1 cellular context compared by ENCODE assay signal in genomic region chr2:2901384-2902345, GRCh38.
TF ChIP-seq lines count a peak whose summit lies in the region.

No MANE protein-coding gene starts in this region.

TF ChIP-seq in HepG2, 621 proteins besides CTCF, POLR2A, EP300 and RAD21 (continued from another document):
- TF ChIP-seq HNF4A (CRISPR knock-in tag; IDR thresholded peaks at IDR 0.05) = peak; percentile 38; the same call in 1 of the 2 replicates
- 0 out of 2 replicates have a peak, but pooled peaks have one; percentile 32 for TF ChIP-seq GFI1 (CRISPR knock-in tag; IDR thresholded peaks at IDR 0.05; ENCODE audit: borderline replicate concordance)
- TF ChIP-seq CREM (IDR thresholded peaks at IDR 0.05) = peak; percentile 33; the same call in 1 of the 2 replicates
- TF ChIP-seq CREM (CRISPR knock-in tag; IDR thresholded peaks at IDR 0.05) = no peak
- no peak for TF ChIP-seq PAF1 (CRISPR knock-in tag; IDR thresholded peaks at IDR 0.05)
- TF ChIP-seq ARID5B (CRISPR knock-in tag; IDR thresholded peaks at IDR 0.05) = peak; percentile 64
- peak; percentile 47; the same call in 1 of the 2 replicates for TF ChIP-seq MEIS2 (CRISPR knock-in tag; IDR thresholded peaks at IDR 0.05)
- 0 out of 2 replicates have a peak, but pooled peaks have one; percentile 14 for TF ChIP-seq GATAD2A (CRISPR knock-in tag; IDR thresholded peaks at IDR 0.05)
- TF ChIP-seq ZNF800 (CRISPR knock-in tag; IDR thresholded peaks at IDR 0.05) = no peak
- TF ChIP-seq BCLAF1 (IDR thresholded peaks at IDR 0.05) = no peak
- 0 out of 2 replicates have a peak, but pooled peaks have one; percentile 33 for TF ChIP-seq ZNF343 (CRISPR knock-in tag; IDR thresholded peaks at IDR 0.05)
- peak; percentile 66 for TF ChIP-seq ZEB1 (IDR thresholded peaks at IDR 0.05; ENCODE audit: insufficient replicate concordance, low read depth)
- TF ChIP-seq TCF7L2 (IDR thresholded peaks at IDR 0.05; ENCODE audit: low read depth, low read length) = 0 out of 2 replicates have a peak, but pooled peaks have one; percentile 53
- TF ChIP-seq PCBP1 (IDR thresholded peaks at IDR 0.05; ENCODE audit: borderline replicate concordance, low read depth, low read length) = no peak
- TF ChIP-seq BORCS8-MEF2B (CRISPR knock-in tag; IDR thresholded peaks at IDR 0.05) = 0 out of 2 replicates have a peak, but pooled peaks have one; percentile 26
- TF ChIP-seq, protein P1, sequence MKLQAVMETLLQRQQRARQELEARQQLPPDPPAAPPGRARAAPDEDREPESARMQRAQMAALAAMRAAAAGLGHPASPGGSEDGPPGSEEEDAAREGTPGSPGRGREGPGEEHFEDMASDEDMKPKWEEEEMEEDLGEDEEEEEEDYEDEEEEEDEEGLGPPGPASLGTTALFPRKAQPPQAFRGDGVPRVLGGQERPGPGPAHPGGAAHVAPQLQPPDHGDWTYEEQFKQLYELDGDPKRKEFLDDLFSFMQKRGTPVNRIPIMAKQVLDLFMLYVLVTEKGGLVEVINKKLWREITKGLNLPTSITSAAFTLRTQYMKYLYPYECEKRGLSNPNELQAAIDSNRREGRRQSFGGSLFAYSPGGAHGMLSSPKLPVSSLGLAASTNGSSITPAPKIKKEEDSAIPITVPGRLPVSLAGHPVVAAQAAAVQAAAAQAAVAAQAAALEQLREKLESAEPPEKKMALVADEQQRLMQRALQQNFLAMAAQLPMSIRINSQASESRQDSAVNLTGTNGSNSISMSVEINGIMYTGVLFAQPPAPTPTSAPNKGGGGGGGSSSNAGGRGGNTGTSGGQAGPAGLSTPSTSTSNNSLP (IDR thresholded peaks at IDR 0.05; ENCODE audit: low read depth, low read length) = 0 out of 2 replicates have a peak, but pooled peaks have one; percentile 21
- TF ChIP-seq BCL6 (CRISPR knock-in tag; IDR thresholded peaks at IDR 0.05) = peak; percentile 54
- peak; percentile 35; the same call in 1 of the 2 replicates for TF ChIP-seq ZMYM4 (CRISPR knock-in tag; IDR thresholded peaks at IDR 0.05)
- TF ChIP-seq FOXA1 (IDR thresholded peaks at IDR 0.05) = no peak
- TF ChIP-seq FOXA1 (CRISPR knock-in tag; IDR thresholded peaks at IDR 0.05) = peak; percentile 66; the same call in 1 of the 2 replicates
- no peak for TF ChIP-seq KDM5B (CRISPR knock-in tag; IDR thresholded peaks at IDR 0.05; ENCODE audit: borderline replicate concordance)
- no peak for TF ChIP-seq RBFOX2 (IDR thresholded peaks at IDR 0.05; ENCODE audit: low read depth, low read length)
- TF ChIP-seq RARA (CRISPR knock-in tag; IDR thresholded peaks at IDR 0.05) = peak; percentile 25; the same call in 1 of the 2 replicates
- TF ChIP-seq, protein P2, sequence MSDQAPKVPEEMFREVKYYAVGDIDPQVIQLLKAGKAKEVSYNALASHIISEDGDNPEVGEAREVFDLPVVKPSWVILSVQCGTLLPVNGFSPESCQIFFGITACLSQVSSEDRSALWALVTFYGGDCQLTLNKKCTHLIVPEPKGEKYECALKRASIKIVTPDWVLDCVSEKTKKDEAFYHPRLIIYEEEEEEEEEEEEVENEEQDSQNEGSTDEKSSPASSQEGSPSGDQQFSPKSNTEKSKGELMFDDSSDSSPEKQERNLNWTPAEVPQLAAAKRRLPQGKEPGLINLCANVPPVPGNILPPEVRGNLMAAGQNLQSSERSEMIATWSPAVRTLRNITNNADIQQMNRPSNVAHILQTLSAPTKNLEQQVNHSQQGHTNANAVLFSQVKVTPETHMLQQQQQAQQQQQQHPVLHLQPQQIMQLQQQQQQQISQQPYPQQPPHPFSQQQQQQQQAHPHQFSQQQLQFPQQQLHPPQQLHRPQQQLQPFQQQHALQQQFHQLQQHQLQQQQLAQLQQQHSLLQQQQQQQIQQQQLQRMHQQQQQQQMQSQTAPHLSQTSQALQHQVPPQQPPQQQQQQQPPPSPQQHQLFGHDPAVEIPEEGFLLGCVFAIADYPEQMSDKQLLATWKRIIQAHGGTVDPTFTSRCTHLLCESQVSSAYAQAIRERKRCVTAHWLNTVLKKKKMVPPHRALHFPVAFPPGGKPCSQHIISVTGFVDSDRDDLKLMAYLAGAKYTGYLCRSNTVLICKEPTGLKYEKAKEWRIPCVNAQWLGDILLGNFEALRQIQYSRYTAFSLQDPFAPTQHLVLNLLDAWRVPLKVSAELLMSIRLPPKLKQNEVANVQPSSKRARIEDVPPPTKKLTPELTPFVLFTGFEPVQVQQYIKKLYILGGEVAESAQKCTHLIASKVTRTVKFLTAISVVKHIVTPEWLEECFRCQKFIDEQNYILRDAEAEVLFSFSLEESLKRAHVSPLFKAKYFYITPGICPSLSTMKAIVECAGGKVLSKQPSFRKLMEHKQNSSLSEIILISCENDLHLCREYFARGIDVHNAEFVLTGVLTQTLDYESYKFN (CRISPR knock-in tag; conservative IDR thresholded peaks at IDR 0.05) = peak; percentile 60; the same call in 1 of the 2 replicates
- TF ChIP-seq, protein P3, sequence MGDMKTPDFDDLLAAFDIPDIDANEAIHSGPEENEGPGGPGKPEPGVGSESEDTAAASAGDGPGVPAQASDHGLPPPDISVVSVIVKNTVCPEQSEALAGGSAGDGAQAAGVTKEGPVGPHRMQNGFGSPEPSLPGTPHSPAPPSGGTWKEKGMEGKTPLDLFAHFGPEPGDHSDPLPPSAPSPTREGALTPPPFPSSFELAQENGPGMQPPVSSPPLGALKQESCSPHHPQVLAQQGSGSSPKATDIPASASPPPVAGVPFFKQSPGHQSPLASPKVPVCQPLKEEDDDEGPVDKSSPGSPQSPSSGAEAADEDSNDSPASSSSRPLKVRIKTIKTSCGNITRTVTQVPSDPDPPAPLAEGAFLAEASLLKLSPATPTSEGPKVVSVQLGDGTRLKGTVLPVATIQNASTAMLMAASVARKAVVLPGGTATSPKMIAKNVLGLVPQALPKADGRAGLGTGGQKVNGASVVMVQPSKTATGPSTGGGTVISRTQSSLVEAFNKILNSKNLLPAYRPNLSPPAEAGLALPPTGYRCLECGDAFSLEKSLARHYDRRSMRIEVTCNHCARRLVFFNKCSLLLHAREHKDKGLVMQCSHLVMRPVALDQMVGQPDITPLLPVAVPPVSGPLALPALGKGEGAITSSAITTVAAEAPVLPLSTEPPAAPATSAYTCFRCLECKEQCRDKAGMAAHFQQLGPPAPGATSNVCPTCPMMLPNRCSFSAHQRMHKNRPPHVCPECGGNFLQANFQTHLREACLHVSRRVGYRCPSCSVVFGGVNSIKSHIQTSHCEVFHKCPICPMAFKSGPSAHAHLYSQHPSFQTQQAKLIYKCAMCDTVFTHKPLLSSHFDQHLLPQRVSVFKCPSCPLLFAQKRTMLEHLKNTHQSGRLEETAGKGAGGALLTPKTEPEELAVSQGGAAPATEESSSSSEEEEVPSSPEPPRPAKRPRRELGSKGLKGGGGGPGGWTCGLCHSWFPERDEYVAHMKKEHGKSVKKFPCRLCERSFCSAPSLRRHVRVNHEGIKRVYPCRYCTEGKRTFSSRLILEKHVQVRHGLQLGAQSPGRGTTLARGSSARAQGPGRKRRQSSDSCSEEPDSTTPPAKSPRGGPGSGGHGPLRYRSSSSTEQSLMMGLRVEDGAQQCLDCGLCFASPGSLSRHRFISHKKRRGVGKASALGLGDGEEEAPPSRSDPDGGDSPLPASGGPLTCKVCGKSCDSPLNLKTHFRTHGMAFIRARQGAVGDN (CRISPR knock-in tag; IDR thresholded peaks at IDR 0.05) = 0 out of 2 replicates have a peak, but pooled peaks have one; percentile 15
- 0 out of 2 replicates have a peak, but pooled peaks have one; percentile 15 for TF ChIP-seq NFYC (CRISPR knock-in tag; IDR thresholded peaks at IDR 0.05)
- no peak for TF ChIP-seq ZBTB21 (CRISPR knock-in tag; IDR thresholded peaks at IDR 0.05)
- 0 out of 2 replicates have a peak, but pooled peaks have one; percentile 22 for TF ChIP-seq REPIN1 (CRISPR knock-in tag; IDR thresholded peaks at IDR 0.05; ENCODE audit: borderline replicate concordance, low read depth)
